In the genomic region with DNA sequence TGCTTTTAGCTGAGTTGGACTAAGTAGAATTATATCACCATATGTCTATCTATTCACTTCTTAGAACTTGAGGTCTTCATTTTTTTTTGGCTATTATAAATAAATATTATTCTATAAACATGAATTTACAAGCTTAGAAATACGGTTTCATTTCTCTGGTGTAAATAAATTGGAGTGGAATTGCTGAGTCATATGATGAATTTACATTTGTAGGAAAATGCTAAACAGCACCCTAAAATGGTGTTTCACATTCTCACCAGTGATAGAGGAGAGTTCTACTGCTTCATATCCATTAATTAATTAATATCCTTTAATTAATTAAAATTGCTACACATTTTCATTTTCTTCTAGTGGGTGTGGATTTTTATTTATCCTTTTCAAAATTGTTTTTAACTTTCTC, we compare ENCODE assay signal across 15 cellular contexts.
DNase-seq lines count a peak whose midpoint lies in the region; ATAC-seq, FAIRE-seq and TF ChIP-seq lines count a peak whose summit lies in the region.
"Had no signal": no experiment of that assay in that cellular context is flagged by ENCODE, and none has a peak within 500 bp of the region (broad histone marks: within the 10 kb centered on the region; RNA-seq: fewer than 3 reads in every experiment).

No MANE protein-coding gene starts in this region.

- no peak overlapping the region for H2BK120ac ChIP-seq in mesenchymal stem cell (ENCODE audit: low read depth, low read length)

- H4K20me1 ChIP-seq in HCT116 (ENCODE audit: insufficient read depth) (no peaks in the 10 kb centered on the region), K562 (replicated peaks; ENCODE audit: control insufficient read depth, insufficient read depth, low read length) (no peaks in the 10 kb centered on the region)
- H4K20me1 ChIP-seq: BLaER1 treated with 17β-estradiol and CSF1 and Interleukin-3, amounts not matched to agents 10 nM and 100 nM had no signal

- H2AFZ ChIP-seq in ACC112 (ENCODE audit: low read length, unreplicated experiment) (peak overlapping the region; percentile 57), HCT116 (ENCODE audit: low read depth, low read length, poor library complexity, severe bottlenecking) (peak overlapping the region; percentile 37), K562 (ENCODE audit: low read depth, low read length) (no peak overlapping the region), mesenchymal stem cell (ENCODE audit: low read depth, low read length) (no peak overlapping the region)

- H3K79me2 ChIP-seq in ACC112 (ENCODE audit: control insufficient read depth, insufficient read depth, low read length, unreplicated experiment) = no peaks in the 10 kb centered on the region
- no peaks in the 10 kb centered on the region for H3K79me2 ChIP-seq in HCT116 (ENCODE audit: insufficient read depth, low read length)
- H3K79me2 ChIP-seq in K562 (ENCODE audit: control insufficient read depth, insufficient read depth, low read length) = no peaks in the 10 kb centered on the region

- no peak overlapping the region for H3K14ac ChIP-seq in mesenchymal stem cell (ENCODE audit: low read length in 2 of 2)

- H3K9me2 ChIP-seq in HCT116 (ENCODE audit: insufficient read depth) = no peaks in the 10 kb centered on the region

- H3K9ac ChIP-seq in HCT116 (ENCODE audit: low read length) = no peak overlapping the region
- H3K9ac ChIP-seq in K562 (ENCODE audit: insufficient read depth in 1 of 2, low read depth in 2 of 2, low read length in 2 of 2) = no peak overlapping the region
- H3K9ac ChIP-seq in mesenchymal stem cell (ENCODE audit: low read length) = no peak overlapping the region
- H3K9ac ChIP-seq: BLaER1 treated with 17β-estradiol and CSF1 and Interleukin-3, amounts not matched to agents 10 nM and 100 nM had no signal

- H2AK5ac ChIP-seq in mesenchymal stem cell (ENCODE audit: low read length, severe bottlenecking) = no peak overlapping the region

- WGBS in K562 (ENCODE audit: insufficient coverage, low coverage, missing lambda C conversion rate) = 0% methylated on average over 1 of the region's 1 CpG
- WGBS in mesenchymal stem cell = 40% methylated on average over 1 of the region's 1 CpG

- H3K23ac ChIP-seq in mesenchymal stem cell (ENCODE audit: low read length in 2 of 2) = no peak overlapping the region

- DNase-seq in HCT116 (ENCODE audit: low read depth, low spot score) (no peak), K562 (ENCODE audit: extremely low read depth in 1 of 4, low spot score in 3 of 4) (no peak), mesenchymal stem cell (peak; percentile 18), amygdala (lab: John Stamatoyannopoulos, UW) (no peak), NCI-H526 (lab: John Stamatoyannopoulos, UW) (no peak)
- DNase-seq: Calu3; CD8-positive, alpha-beta T cell; DMS79 treated with DMSO at 0.1 percent for 48 hours; GF-D8; HCEC 1CT; HFFc6 had no signal

- H2BK12ac ChIP-seq in mesenchymal stem cell (ENCODE audit: low read length in 2 of 2) = no peak overlapping the region

- RAD21 ChIA-PET in HCT116 (lab: Charles Lee; ENCODE audit: low non-redundant PET in 1 of 2, low total read pairs in 2 of 2, uncharacterized antibody in 2 of 2, unreplicated experiment in 2 of 2) = no interaction called here

- H3K9me3 ChIP-seq in HCT116 (ENCODE audit: control insufficient read depth in 1 of 2, insufficient read depth in 1 of 2, low read depth in 1 of 2, low read length in 2 of 2) (peaks cover 0 to 4% of the 10 kb centered on the region in 2 experiments; a peak in 1 of 4 replicates), K562 (replicated peaks; ENCODE audit: control insufficient read depth, insufficient read depth, low read depth, low read length) (0 out of 2 replicates have a peak, but pooled peaks cover 3% of the 10 kb centered on the region), mesenchymal stem cell (ENCODE audit: control insufficient read depth, low read length) (peaks cover 2% of the 10 kb centered on the region)

- no peak overlapping the region for H3K18ac ChIP-seq in mesenchymal stem cell (ENCODE audit: low read depth in 1 of 2, low read length in 2 of 2)

- H3K4ac ChIP-seq in mesenchymal stem cell (ENCODE audit: low read depth in 1 of 2, low read length in 2 of 2) = no peak overlapping the region

- H2BK15ac ChIP-seq in mesenchymal stem cell (ENCODE audit: low read depth, poor library complexity, severe bottlenecking) = no peak overlapping the region

- no peak for TF ChIP-seq CTCF in HCT116 (IDR thresholded peaks at IDR 0.05 in 2 of 3, conservative IDR thresholded peaks at IDR 0.05 in 1 of 3; ENCODE audit: borderline replicate concordance in 1 of 3, insufficient read depth in 1 of 3, low read depth in 2 of 3, low read length in 2 of 3)
- TF ChIP-seq CTCF in K562 (IDR thresholded peaks at IDR 0.05 in 2 of 3, conservative IDR thresholded peaks at IDR 0.05 in 1 of 3; ENCODE audit: insufficient read depth in 2 of 3, low read depth in 1 of 3, low read length in 3 of 3) = no peak

- H3K4me1 ChIP-seq in ACC112 (ENCODE audit: control insufficient read depth, insufficient read depth, low read length, unreplicated experiment) = no peaks in the 10 kb centered on the region
- no peaks in the 10 kb centered on the region for H3K4me1 ChIP-seq in HCT116 (ENCODE audit: control insufficient read depth in 1 of 2, insufficient read depth in 2 of 2, low read length in 2 of 2)
- no peaks in the 10 kb centered on the region for H3K4me1 ChIP-seq in K562 (replicated peaks in 1 of 2; ENCODE audit: control insufficient read depth in 2 of 2, insufficient read depth in 2 of 2, low read length in 2 of 2)
- no peaks in the 10 kb centered on the region for H3K4me1 ChIP-seq in mesenchymal stem cell (ENCODE audit: control insufficient read depth, insufficient read depth, low read depth, low read length)
- H3K4me1 ChIP-seq: BLaER1 treated with 17β-estradiol and CSF1 and Interleukin-3, amounts not matched to agents 10 nM and 100 nM had no signal

- H3K9me1 ChIP-seq in K562 (ENCODE audit: control insufficient read depth, insufficient read depth, low read length) = no peaks in the 10 kb centered on the region

- H3K27ac ChIP-seq in ACC112 (ENCODE audit: low read depth, low read length) (no peak overlapping the region), HCT116 (ENCODE audit: low read depth, low read length) (no peak overlapping the region), K562 (ENCODE audit: extremely low read depth, low read depth, low read length) (no peak overlapping the region), mesenchymal stem cell (ENCODE audit: low read length, poor library complexity, severe bottlenecking) (no peak overlapping the region)
- H3K27ac ChIP-seq: BLaER1 treated with 17β-estradiol and CSF1 and Interleukin-3, amounts not matched to agents 10 nM and 100 nM had no signal

- no peak for FAIRE-seq in K562 (lab: Jason Lieb, UNC)
- FAIRE-seq: H54 had no signal

- BruUV-seq in HCT116 (replicated peaks; lab: Mats Ljungman, UMichigan) (no TSS peak), K562 (replicated peaks; lab: Mats Ljungman, UMichigan) (no TSS peak)

- H2BK5ac ChIP-seq in mesenchymal stem cell (ENCODE audit: low read depth, low read length, poor library complexity, severe bottlenecking) = no peak overlapping the region

- H3K36me3 ChIP-seq in ACC112 (ENCODE audit: insufficient read depth, low read length) = peaks cover 5% of the 10 kb centered on the region; the same call in 1 of the 2 replicates
- no peaks in the 10 kb centered on the region for H3K36me3 ChIP-seq in HCT116 (ENCODE audit: control insufficient read depth in 1 of 2, insufficient read depth in 2 of 2, low read length in 2 of 2)
- no peaks in the 10 kb centered on the region for H3K36me3 ChIP-seq in K562 (ENCODE audit: control insufficient read depth, insufficient read depth, low read length)
- no peaks in the 10 kb centered on the region for H3K36me3 ChIP-seq in mesenchymal stem cell (ENCODE audit: control insufficient read depth in 1 of 2, insufficient read depth in 2 of 2, low read depth in 1 of 2, low read length in 2 of 2)
- H3K36me3 ChIP-seq: BLaER1 treated with 17β-estradiol and CSF1 and Interleukin-3, amounts not matched to agents 10 nM and 100 nM had no signal

- H4K8ac ChIP-seq in mesenchymal stem cell (ENCODE audit: low read length) = no peak overlapping the region

- TF ChIP-seq EP300 in K562 (IDR thresholded peaks at IDR 0.05; ENCODE audit: low read length) = no peak

- intact Hi-C loops in HCT116 (cut with micrococcal nuclease) (no loop called here), K562 (cut with micrococcal nuclease) (no loop called here)

- no peak overlapping the region for H3K4me2 ChIP-seq in HCT116 (ENCODE audit: low read length)
- no peak overlapping the region for H3K4me2 ChIP-seq in K562 (ENCODE audit: insufficient read depth, low read length)
- no peak overlapping the region for H3K4me2 ChIP-seq in mesenchymal stem cell (ENCODE audit: low read length, poor library complexity, severe bottlenecking)
- H3K4me2 ChIP-seq: BLaER1 treated with 17β-estradiol and CSF1 and Interleukin-3, amounts not matched to agents 10 nM and 100 nM had no signal

- no peak overlapping the region for H4K91ac ChIP-seq in mesenchymal stem cell (ENCODE audit: low read length)

- TF ChIP-seq POLR2A in HCT116 (IDR thresholded peaks at IDR 0.05; ENCODE audit: borderline replicate concordance, extremely low read depth, insufficient read depth, insufficient read length) = no peak
- no peak for TF ChIP-seq POLR2A in K562 (conservative IDR thresholded peaks at IDR 0.05)

- in situ Hi-C loops in K562 (cut with MboI) = no loop called here

- no peaks in the 10 kb centered on the region for H3K27me3 ChIP-seq in ACC112 (ENCODE audit: insufficient read depth, low read length)
- H3K27me3 ChIP-seq in HCT116 (ENCODE audit: insufficient read depth, low read length) = no peaks in the 10 kb centered on the region
- H3K27me3 ChIP-seq in K562 (ENCODE audit: control insufficient read depth in 2 of 2, insufficient read depth in 2 of 2, low read length in 2 of 2) = no peaks in the 10 kb centered on the region
- H3K27me3 ChIP-seq in mesenchymal stem cell (ENCODE audit: control insufficient read depth in 1 of 2, insufficient read depth in 1 of 2, low read length in 2 of 2) = no peaks in the 10 kb centered on the region
- H3K27me3 ChIP-seq: BLaER1 treated with 17β-estradiol and CSF1 and Interleukin-3, amounts not matched to agents 10 nM and 100 nM had no signal

- POLR2A ChIA-PET in HCT116 (lab: Charles Lee) (no interaction called here), K562 (lab: Yijun Ruan, JAX) (no interaction called here)

- ATAC-seq in HCT116 (no peak), K562 (no peak), HG03442 (IDR thresholded peaks at IDR 0.05; ENCODE audit: unreplicated experiment) (no peak)
- ATAC-seq: CD8-positive, alpha-beta T cell had no signal

- CTCF ChIA-PET in HCT116 (lab: Charles Lee) = no interaction called here
- CTCF ChIA-PET in K562 (lab: Yijun Ruan, JAX; ENCODE audit: low intra/inter-chr PET ratio) = no interaction called here

- no peak overlapping the region for H3K4me3 ChIP-seq in ACC112 (ENCODE audit: low read depth, low read length)
- H3K4me3 ChIP-seq in HCT116 (replicated peaks in 1 of 2; ENCODE audit: low read depth in 1 of 2, low read length in 2 of 2) = no peak overlapping the region
- no peak overlapping the region for H3K4me3 ChIP-seq in K562
- H3K4me3 ChIP-seq in mesenchymal stem cell (ENCODE audit: insufficient read depth in 1 of 2, low read depth in 1 of 2, low read length in 2 of 2) = no peak overlapping the region
- H3K4me3 ChIP-seq: BLaER1 treated with 17β-estradiol and CSF1 and Interleukin-3, amounts not matched to agents 10 nM and 100 nM had no signal

- no peak for TF ChIP-seq RAD21 in HCT116 (IDR thresholded peaks at IDR 0.05; ENCODE audit: low read depth)
- TF ChIP-seq RAD21 in K562 (CRISPR knock-in tag; conservative IDR thresholded peaks at IDR 0.05 in 1 of 2, IDR thresholded peaks at IDR 0.05 in 1 of 2) = no peak

- H3K79me1 ChIP-seq in mesenchymal stem cell (replicated peaks; ENCODE audit: low read length, poor library complexity, severe bottlenecking) = no peaks in the 10 kb centered on the region

Comparison
In these comparisons a context has a peak if more than half of its experiments do, and no peak if none do; other contexts are left out.
1. H2AFZ ChIP-seq: peak in ACC112 (single experiment) and HCT116 (single experiment); none in K562 (single experiment) and mesenchymal stem cell (single experiment).